ENCODE assay signal across 2 cellular contexts in genomic region chr12:104412681-104413080, GRCh38.
A peak's percentile ranks its signal among the peaks of the same experiment; 100 is the strongest.
TF ChIP-seq lines count a peak whose summit lies in the region.

No MANE protein-coding gene starts in this region.

TF ChIP-seq in HEK293, 187 proteins besides CTCF, POLR2A, EP300 and RAD21 (continued from another document):
- no peak for TF ChIP-seq ZSCAN18 (tag by site-specific recombination; IDR thresholded peaks at IDR 0.05)
- TF ChIP-seq ZNF645 (tag by site-specific recombination; IDR thresholded peaks at IDR 0.05) = no peak
- no peak for TF ChIP-seq ZNF26 (tag by site-specific recombination; IDR thresholded peaks at IDR 0.05)
- peak; percentile 60 for TF ChIP-seq KLF9 (tag by site-specific recombination; IDR thresholded peaks at IDR 0.05; ENCODE audit: low read depth)

TF ChIP-seq in GM12878, 131 proteins besides CTCF, POLR2A, EP300 and RAD21 (continued from another document):
- TF ChIP-seq TARDBP (IDR thresholded peaks at IDR 0.05; ENCODE audit: borderline replicate concordance) (no peak), HDAC6 (IDR thresholded peaks at IDR 0.05; ENCODE audit: unreplicated experiment) (no peak), CEBPB (IDR thresholded peaks at IDR 0.05; ENCODE audit: borderline replicate concordance in 1 of 2, low read depth in 2 of 2, low read length in 2 of 2) (no peak), GABPA (IDR thresholded peaks at IDR 0.05; ENCODE audit: low read depth) (no peak), SUPT20H (IDR thresholded peaks at IDR 0.05; ENCODE audit: borderline replicate concordance, control insufficient read depth, low read depth, low read length) (no peak), STAT1 (conservative IDR thresholded peaks at IDR 0.05) (no peak), ASH2L (IDR thresholded peaks at IDR 0.05; ENCODE audit: borderline replicate concordance, low read depth) (no peak), ZNF274 (IDR thresholded peaks at IDR 0.05; ENCODE audit: insufficient read depth, insufficient read length) (no peak), BCL3 (IDR thresholded peaks at IDR 0.05; ENCODE audit: borderline replicate concordance, insufficient read depth, low read depth, low read length, poor library complexity, severe bottlenecking) (no peak), CEBPZ (IDR thresholded peaks at IDR 0.05; ENCODE audit: low read depth, low read length) (no peak), USF1 (IDR thresholded peaks at IDR 0.05; ENCODE audit: borderline replicate concordance, extremely low read length, insufficient read depth, low read depth, low read length) (no peak), MTA2 (IDR thresholded peaks at IDR 0.05; ENCODE audit: low read depth) (no peak), CBX5 (IDR thresholded peaks at IDR 0.05; ENCODE audit: low read depth) (no peak), SREBF1 (IDR thresholded peaks at IDR 0.05; ENCODE audit: low read length) (no peak), IRF3 (IDR thresholded peaks at IDR 0.05) (no peak), BCLAF1 (IDR thresholded peaks at IDR 0.05) (no peak)
